ENCODE assay signal across 20 cellular contexts in genomic region chr15:47652213-47652852, GRCh38.
"Had no signal": no experiment of that assay in that cellular context is flagged by ENCODE, and none has a peak within 500 bp of the region (broad histone marks: within the 10 kb centered on the region; RNA-seq: fewer than 3 reads in every experiment).

No MANE protein-coding gene starts in this region.

- H3K27ac Mint-ChIP-seq: activated CD4-positive, alpha-beta memory T cell treated with anti-CD3 and anti-CD28 coated beads, Interleukin-2, amount 10 ng/mL, durations not matched to agents 7 days and 5 days; activated CD4-positive, alpha-beta T cell treated with anti-CD3 and anti-CD28 coated beads, Interleukin-2, amount 10 ng/mL, durations not matched to agents 24 days and 14 days; activated naive CD4-positive, alpha-beta T cell treated with anti-CD3 and anti-CD28 coated beads for 36 hours; activated T-cell treated with anti-CD3 and anti-CD28 coated beads, Interleukin-2, amount 50 U/mL, for 72 hours; dendritic cell treated with granulocyte-macrophage colony-stimulating factor and Interleukin-4, amounts not matched to agents 40 ng/mL and 50 ng/mL, for 4 days; naive thymus-derived CD8-positive, alpha-beta T cell; stimulated activated effector memory CD8-positive, alpha-beta T cell treated with anti-CD3 and anti-CD28 coated beads, Interleukin-12 subunit alpha, Interleukin-12 subunit beta, amount 100 ng/mL, for 72 hours; stimulated activated naive CD8-positive, alpha-beta T cell treated with anti-CD3 and anti-CD28 coated beads, Interleukin-15, amount 100 ng/mL, for 72 hours; T-helper 1 cell treated with Interleukin-12 subunit alpha and Interleukin-12 subunit beta and Interleukin-4 antibody, amounts not matched to agents 30 μg/mL and 1 μg/mL, for 36 hours had no signal

- H3K27me3 ChIP-seq: ovary, tibial nerve had no signal

- DNase-seq: activated CD4-positive, alpha-beta memory T cell treated with anti-CD3 and anti-CD28 coated beads, Interleukin-2, amount 10 ng/mL, durations not matched to agents 7 days and 5 days; activated CD4-positive, alpha-beta T cell treated with anti-CD3 and anti-CD28 coated beads, Interleukin-2, amount 10 ng/mL, durations not matched to agents 24 days and 14 days; activated effector memory CD4-positive, alpha-beta T cell treated with Interleukin-2 at 50 U/mL for 16 hours; activated naive CD4-positive, alpha-beta T cell treated with anti-CD3 and anti-CD28 coated beads for 36 hours; activated T-cell treated with anti-CD3 and anti-CD28 coated beads, Interleukin-2, amount 50 U/mL, for 72 hours; caudate nucleus; effector CD4-positive, alpha-beta T cell; kidney; naive thymus-derived CD8-positive, alpha-beta T cell; right cardiac atrium; stimulated activated CD4-positive, alpha-beta T cell treated with anti-CD3 and anti-CD28 coated beads, Interleukin-2, amount 100 ng/mL, for 24 hours; stimulated activated naive CD8-positive, alpha-beta T cell treated with anti-CD3 and anti-CD28 coated beads, Interleukin-15, amount 100 ng/mL, for 72 hours had no signal

- H3K9me3 ChIP-seq: ovary, tibial nerve had no signal

- H3K4me1 ChIP-seq: tibial nerve had no signal

- H3K36me3 Mint-ChIP-seq: naive thymus-derived CD8-positive, alpha-beta T cell; stimulated activated effector memory CD8-positive, alpha-beta T cell treated with anti-CD3 and anti-CD28 coated beads, Interleukin-12 subunit alpha, Interleukin-12 subunit beta, amount 100 ng/mL, for 72 hours had no signal

- H3K9me3 Mint-ChIP-seq: activated CD4-positive, alpha-beta memory T cell treated with anti-CD3 and anti-CD28 coated beads, Interleukin-2, amount 10 ng/mL, durations not matched to agents 7 days and 5 days; activated CD4-positive, alpha-beta T cell treated with anti-CD3 and anti-CD28 coated beads, Interleukin-2, amount 10 ng/mL, durations not matched to agents 24 days and 14 days; activated naive CD4-positive, alpha-beta T cell treated with anti-CD3 and anti-CD28 coated beads for 36 hours; dendritic cell treated with granulocyte-macrophage colony-stimulating factor and Interleukin-4, amounts not matched to agents 40 ng/mL and 50 ng/mL, for 4 days; stimulated activated naive CD8-positive, alpha-beta T cell treated with anti-CD3 and anti-CD28 coated beads, Interleukin-15, amount 100 ng/mL, for 72 hours; T-helper 1 cell treated with Interleukin-12 subunit alpha and Interleukin-12 subunit beta and Interleukin-4 antibody, amounts not matched to agents 30 μg/mL and 1 μg/mL, for 36 hours had no signal

- H3K27me3 Mint-ChIP-seq: activated CD4-positive, alpha-beta memory T cell treated with anti-CD3 and anti-CD28 coated beads, Interleukin-2, amount 10 ng/mL, durations not matched to agents 7 days and 5 days; activated CD4-positive, alpha-beta T cell treated with anti-CD3 and anti-CD28 coated beads, Interleukin-2, amount 10 ng/mL, durations not matched to agents 24 days and 14 days; stimulated activated naive CD8-positive, alpha-beta T cell treated with anti-CD3 and anti-CD28 coated beads, Interleukin-15, amount 100 ng/mL, for 72 hours had no signal

- H3K4me1 Mint-ChIP-seq: activated CD4-positive, alpha-beta memory T cell treated with anti-CD3 and anti-CD28 coated beads, Interleukin-2, amount 10 ng/mL, durations not matched to agents 7 days and 5 days; activated CD4-positive, alpha-beta T cell treated with anti-CD3 and anti-CD28 coated beads, Interleukin-2, amount 10 ng/mL, durations not matched to agents 24 days and 14 days; naive thymus-derived CD8-positive, alpha-beta T cell; stimulated activated effector memory CD8-positive, alpha-beta T cell treated with anti-CD3 and anti-CD28 coated beads, Interleukin-12 subunit alpha, Interleukin-12 subunit beta, amount 100 ng/mL, for 72 hours; stimulated activated naive CD8-positive, alpha-beta T cell treated with anti-CD3 and anti-CD28 coated beads, Interleukin-15, amount 100 ng/mL, for 72 hours had no signal

- H3K4me3 Mint-ChIP-seq: activated CD4-positive, alpha-beta memory T cell treated with anti-CD3 and anti-CD28 coated beads, Interleukin-2, amount 10 ng/mL, durations not matched to agents 7 days and 5 days; activated CD4-positive, alpha-beta T cell treated with anti-CD3 and anti-CD28 coated beads, Interleukin-2, amount 10 ng/mL, durations not matched to agents 24 days and 14 days; activated naive CD4-positive, alpha-beta T cell treated with anti-CD3 and anti-CD28 coated beads for 36 hours; activated T-cell treated with anti-CD3 and anti-CD28 coated beads, Interleukin-2, amount 50 U/mL, for 72 hours; dendritic cell treated with granulocyte-macrophage colony-stimulating factor and Interleukin-4, amounts not matched to agents 40 ng/mL and 50 ng/mL, for 4 days; naive thymus-derived CD8-positive, alpha-beta T cell; stimulated activated effector memory CD8-positive, alpha-beta T cell treated with anti-CD3 and anti-CD28 coated beads, Interleukin-12 subunit alpha, Interleukin-12 subunit beta, amount 100 ng/mL, for 72 hours; stimulated activated naive CD8-positive, alpha-beta T cell treated with anti-CD3 and anti-CD28 coated beads, Interleukin-15, amount 100 ng/mL, for 72 hours; T-helper 1 cell treated with Interleukin-12 subunit alpha and Interleukin-12 subunit beta and Interleukin-4 antibody, amounts not matched to agents 30 μg/mL and 1 μg/mL, for 36 hours had no signal

- H3K36me3 ChIP-seq: ovary, tibial nerve had no signal

- H3K27ac ChIP-seq: tibial nerve had no signal

- H3K4me3 ChIP-seq: lung, ovary, tibial nerve had no signal

- ATAC-seq: activated CD4-positive, CD25-positive, alpha-beta regulatory T cell treated with anti-CD3 and anti-CD28 coated beads, Interleukin-2, amount 50 U/mL, for 24 hours; activated T-cell treated with anti-CD3 and anti-CD28 coated beads, Interleukin-2, amount 50 U/mL, for 72 hours; left lobe of liver; naive thymus-derived CD8-positive, alpha-beta T cell; right cardiac atrium; stimulated activated effector memory CD8-positive, alpha-beta T cell treated with anti-CD3 and anti-CD28 coated beads, Interleukin-12 subunit alpha, Interleukin-12 subunit beta, amount 100 ng/mL, for 72 hours; stimulated activated naive CD8-positive, alpha-beta T cell treated with anti-CD3 and anti-CD28 coated beads, Interleukin-15, amount 100 ng/mL, for 72 hours had no signal
